In genomic region chr22:49717322-49717919, GRCh38 we compare ENCODE assay signal across 25 cellular contexts.
DNase-seq lines count a peak whose midpoint lies in the region; ATAC-seq and TF ChIP-seq lines count a peak whose summit lies in the region.
"Had no signal": no experiment of that assay in that cellular context is flagged by ENCODE, and none has a peak within 500 bp of the region (broad histone marks: within the 10 kb centered on the region; RNA-seq: fewer than 3 reads in every experiment).

No MANE protein-coding gene starts in this region.

- no peak for TF ChIP-seq POLR2A in uterus (IDR thresholded peaks at IDR 0.05)

- H4K5ac ChIP-seq in H9 (ENCODE audit: insufficient read length, low read depth, low read length): no peak overlapping the region

- H3K9ac ChIP-seq in H9 (ENCODE audit: extremely low read depth, insufficient read length, low read length) (no peak overlapping the region), neuronal stem cell (ENCODE audit: low read depth, low read length, poor library complexity) (no peak overlapping the region)
- H3K9ac ChIP-seq: BLaER1 treated with 17β-estradiol and CSF1 and Interleukin-3, amounts not matched to agents 10 nM and 100 nM had no signal

- H3K4ac ChIP-seq in H9 (ENCODE audit: low read depth, low read length): no peak overlapping the region
- H3K4ac ChIP-seq in neuronal stem cell (ENCODE audit: low read length): no peak overlapping the region

- no peaks in the 10 kb centered on the region for H3K9me3 ChIP-seq in H9 (ENCODE audit: control insufficient read depth, low read depth, low read length)
- no peaks in the 10 kb centered on the region for H3K9me3 ChIP-seq in neuronal stem cell (replicated peaks in 1 of 2; ENCODE audit: control insufficient read depth in 2 of 2, insufficient read depth in 1 of 2, low read depth in 1 of 2, low read length in 2 of 2)
- no peaks in the 10 kb centered on the region for H3K9me3 ChIP-seq in uterus
- H3K9me3 ChIP-seq: BLaER1 treated with 17β-estradiol and CSF1 and Interleukin-3, amounts not matched to agents 10 nM and 100 nM; Caco-2; SJSA1 had no signal

- H2AK5ac ChIP-seq in H9 (ENCODE audit: insufficient read length, low read length) (no peak overlapping the region), neuronal stem cell (ENCODE audit: low read depth, low read length) (no peak overlapping the region)

- CTCF ChIA-PET in Calu3 (lab: Charles Lee): no interaction called here

- no peak overlapping the region for H3K14ac ChIP-seq in H9 (ENCODE audit: insufficient read depth, low read length)
- H3K14ac ChIP-seq in neuronal stem cell (ENCODE audit: low read length): no peak overlapping the region

- no TSS peak for BruUV-seq in Calu3 (replicated peaks; lab: Mats Ljungman, UMichigan)

- ATAC-seq in GM21786 (IDR thresholded peaks at IDR 0.05; ENCODE audit: unreplicated experiment): no peak
- ATAC-seq: Right ventricle myocardium inferior had no signal

- no peaks in the 10 kb centered on the region for H3K36me3 ChIP-seq in neuronal stem cell (replicated peaks in 1 of 2; ENCODE audit: control insufficient read depth in 2 of 2, insufficient read depth in 2 of 2, low read length in 2 of 2)
- H3K36me3 ChIP-seq in uterus: no peaks in the 10 kb centered on the region
- H3K36me3 ChIP-seq: BLaER1 treated with 17β-estradiol and CSF1 and Interleukin-3, amounts not matched to agents 10 nM and 100 nM; SJSA1 had no signal

- H2AFZ ChIP-seq in H9 (ENCODE audit: low read length) (no peak overlapping the region), neuronal stem cell (ENCODE audit: low read length) (no peak overlapping the region)

- H2BK120ac ChIP-seq in H9 (ENCODE audit: low read depth, low read length, poor library complexity, severe bottlenecking) (no peak overlapping the region), neuronal stem cell (ENCODE audit: low read depth, low read length) (no peak overlapping the region)

- H3K23me2 ChIP-seq in H9 (ENCODE audit: insufficient read length, low read depth, low read length, poor library complexity, severe bottlenecking): no peaks in the 10 kb centered on the region

- H3K9me3 Mint-ChIP-seq in H9: peaks cover 0 to 4% of the 10 kb centered on the region in 2 experiments; a peak in 2 of 5 replicates
- H3K9me3 Mint-ChIP-seq in endothelial cell (ENCODE audit: unreplicated experiment): no peaks in the 10 kb centered on the region
- H3K9me3 Mint-ChIP-seq in Calu3 (ENCODE audit: low read depth, unreplicated experiment): peaks cover 2% of the 10 kb centered on the region

- H3K18ac ChIP-seq in H9 (ENCODE audit: insufficient read length, low read depth, low read length) (no peak overlapping the region), neuronal stem cell (ENCODE audit: low read length) (peak overlapping the region; percentile 64)

- no peak overlapping the region for H3K27ac ChIP-seq in H9 (ENCODE audit: insufficient read length, low read depth, low read length)
- H3K27ac ChIP-seq in neuronal stem cell (replicated peaks; ENCODE audit: low read length): no peak overlapping the region
- no peak overlapping the region for H3K27ac ChIP-seq in uterus
- H3K27ac ChIP-seq: 22Rv1; BLaER1 treated with 17β-estradiol and CSF1 and Interleukin-3, amounts not matched to agents 10 nM and 100 nM; HL-60; SJSA1 had no signal

- no peak overlapping the region for H2BK20ac ChIP-seq in H9 (ENCODE audit: low read depth, low read length, poor library complexity, severe bottlenecking)

- H2BK15ac ChIP-seq in H9 (ENCODE audit: low read depth, low read length) (no peak overlapping the region), neuronal stem cell (ENCODE audit: low read length) (no peak overlapping the region)

- H3K36me3 Mint-ChIP-seq in H9 (ENCODE audit: insufficient read depth in 1 of 3, low read depth in 3 of 3) (peaks cover 0 to 4% (median 0%) of the 10 kb centered on the region in 3 experiments; a peak in 2 of 7 replicates), endothelial cell (ENCODE audit: low read depth, unreplicated experiment) (no peaks in the 10 kb centered on the region), Calu3 (ENCODE audit: insufficient read depth, unreplicated experiment) (no peaks in the 10 kb centered on the region)
- H3K36me3 Mint-ChIP-seq: CD4-positive, alpha-beta memory T cell had no signal

- TF ChIP-seq CTCF in H9 (conservative IDR thresholded peaks at IDR 0.05): no peak
- TF ChIP-seq CTCF in endothelial cell (IDR thresholded peaks at IDR 0.05; ENCODE audit: unreplicated experiment): no peak
- no peak for TF ChIP-seq CTCF in uterus (IDR thresholded peaks at IDR 0.05)
- TF ChIP-seq CTCF in Calu3 (IDR thresholded peaks at IDR 0.05; ENCODE audit: unreplicated experiment): no peak

- H3K23ac ChIP-seq in H9 (ENCODE audit: insufficient read length, low read depth, low read length) (no peak overlapping the region), neuronal stem cell (ENCODE audit: low read depth, low read length, poor library complexity) (no peak overlapping the region)

- H3T11ph ChIP-seq in H9 (ENCODE audit: low read length): no peak overlapping the region

- H4K91ac ChIP-seq in H9 (ENCODE audit: insufficient read length, low read depth, low read length) (no peak overlapping the region), neuronal stem cell (ENCODE audit: low read depth, low read length, poor library complexity) (peak overlapping the region; percentile 89)

- H3K4me1 ChIP-seq in H9 (ENCODE audit: insufficient read depth, low read length) (no peaks in the 10 kb centered on the region), neuronal stem cell (ENCODE audit: control insufficient read depth in 2 of 2, insufficient read depth in 1 of 2, low read depth in 1 of 2, low read length in 2 of 2) (no peaks in the 10 kb centered on the region), uterus (no peaks in the 10 kb centered on the region)
- H3K4me1 ChIP-seq: Caco-2, SJSA1 had no signal

- H4K8ac ChIP-seq in H9 (replicated peaks; ENCODE audit: insufficient read length, low read depth, low read length) (no peak overlapping the region), neuronal stem cell (ENCODE audit: low read depth, low read length) (peak overlapping the region; percentile 43)

- H3K79me1 ChIP-seq in H9 (ENCODE audit: insufficient read depth, low read depth, low read length, poor library complexity, severe bottlenecking) (no peaks in the 10 kb centered on the region), neuronal stem cell (ENCODE audit: low read depth, low read length) (no peaks in the 10 kb centered on the region)

- no peak overlapping the region for H3K56ac ChIP-seq in H9 (ENCODE audit: insufficient read length, low read depth, low read length)

- intact Hi-C loops in uterus (cut with DNase I; ENCODE audit: low total_unique reads) (no loop called here), Calu3 (cut with micrococcal nuclease; ENCODE audit: unreplicated experiment) (no loop called here)

- WGBS in H9 (ENCODE audit: extremely low coverage, insufficient read length, low lambda C conversion rate): no CpG with 5 or more reads among the region's 24 CpGs
- no CpG with 5 or more reads among the region's 24 CpGs for WGBS in neuronal stem cell (ENCODE audit: extremely low coverage in 2 of 2, insufficient read length in 2 of 2, insufficient replicate concordance in 1 of 2), 2 donors

- H2BK5ac ChIP-seq in H9 (ENCODE audit: insufficient read length, low read length) (no peak overlapping the region), neuronal stem cell (ENCODE audit: low read length) (no peak overlapping the region)

- DNase-seq in NCI-H82 (lab: John Stamatoyannopoulos, UW) (peak; percentile 22), NCI-H82 treated with DMSO at 0.1 percent for 48 hours (lab: John Stamatoyannopoulos, UW; ENCODE audit: unreplicated experiment) (no peak), H9 (no peak), endothelial cell (ENCODE audit: low spot score) (no peak), neuronal stem cell (ENCODE audit: low spot score) (no peak), uterus (no peak), Calu3 (no peak)
- DNase-seq: ACHN; Caco-2; CD4-positive, alpha-beta memory T cell; DMS153; GF-D8; HFFc6; KBM-7; NCI-H1092 treated with DMSO at 0.1 percent for 48 hours; NCI-H146; NCI-H2029; NCI-H226; NCI-H510A treated with DMSO at 0.1 percent for 48 hours had no signal

- H3K27me3 Mint-ChIP-seq in H9 (ENCODE audit: low read depth): peaks cover 71% of the 10 kb centered on the region
- peaks cover 10% of the 10 kb centered on the region for H3K27me3 Mint-ChIP-seq in endothelial cell (ENCODE audit: unreplicated experiment)
- H3K27me3 Mint-ChIP-seq in Calu3 (ENCODE audit: unreplicated experiment): peaks cover 89% of the 10 kb centered on the region
- H3K27me3 Mint-ChIP-seq: CD4-positive, alpha-beta memory T cell had no signal

- H4K20me1 ChIP-seq in H9 (ENCODE audit: control insufficient read depth, insufficient read depth, insufficient read length): no peaks in the 10 kb centered on the region

- H3K27ac Mint-ChIP-seq in H9 (no peak overlapping the region; a peak in 1 of 7 replicates), endothelial cell (ENCODE audit: unreplicated experiment) (peak overlapping the region; percentile 36), Calu3 (ENCODE audit: unreplicated experiment) (no peak overlapping the region)
- H3K27ac Mint-ChIP-seq: CD4-positive, alpha-beta memory T cell; HFFc6 had no signal

- no peak overlapping the region for H3K4me3 ChIP-seq in neuronal stem cell (ENCODE audit: low read length in 2 of 2)
- no peak overlapping the region for H3K4me3 ChIP-seq in uterus
- H3K4me3 ChIP-seq: BLaER1 treated with 17β-estradiol and CSF1 and Interleukin-3, amounts not matched to agents 10 nM and 100 nM; SJSA1 had no signal

- no peaks in the 10 kb centered on the region for H3K79me2 ChIP-seq in H9 (ENCODE audit: insufficient read depth, low read length)

- H3K27me3 ChIP-seq in H9 (ENCODE audit: insufficient read depth, low read length) (no peaks in the 10 kb centered on the region), neuronal stem cell (ENCODE audit: control insufficient read depth in 3 of 3, insufficient read depth in 3 of 3, low read depth in 1 of 3, low read length in 3 of 3) (peaks cover 0 to 58% (median 0%) of the 10 kb centered on the region in 3 experiments), uterus (no peaks in the 10 kb centered on the region)
- H3K27me3 ChIP-seq: SJSA1 had no signal

- H3K4me1 Mint-ChIP-seq in H9: peaks cover 27 to 36% of the 10 kb centered on the region in 2 experiments
- H3K4me1 Mint-ChIP-seq in endothelial cell (ENCODE audit: unreplicated experiment): no peaks in the 10 kb centered on the region
- H3K4me1 Mint-ChIP-seq in Calu3 (ENCODE audit: low read depth, unreplicated experiment): no peaks in the 10 kb centered on the region
- H3K4me1 Mint-ChIP-seq: CD4-positive, alpha-beta memory T cell had no signal

- H3K4me2 ChIP-seq in H9 (ENCODE audit: insufficient read depth, insufficient read length, low read length): no peak overlapping the region
- H3K4me2 ChIP-seq in neuronal stem cell (ENCODE audit: insufficient read depth, low read length, poor library complexity, severe bottlenecking): no peak overlapping the region

- H3K4me3 Mint-ChIP-seq in H9: peak overlapping the region; percentile 25 to 60; a peak in 4 of 5 replicates
- H3K4me3 Mint-ChIP-seq in endothelial cell (ENCODE audit: unreplicated experiment): no peak overlapping the region
- no peak overlapping the region for H3K4me3 Mint-ChIP-seq in Calu3 (ENCODE audit: low read depth, unreplicated experiment)
- H3K4me3 Mint-ChIP-seq: CD4-positive, alpha-beta memory T cell; HFFc6 had no signal

- H2BK12ac ChIP-seq in H9 (ENCODE audit: insufficient read length, low read depth, low read length): no peak overlapping the region
- no peak overlapping the region for H2BK12ac ChIP-seq in neuronal stem cell (ENCODE audit: low read length)

Comparison
In these comparisons a context has a peak if more than half of its experiments do, and no peak if none do; other contexts are left out.
1. H3K4me3 Mint-ChIP-seq: peak in H9 (2 of 2); none in endothelial cell (single experiment) and Calu3 (single experiment).